In the genomic region with DNA sequence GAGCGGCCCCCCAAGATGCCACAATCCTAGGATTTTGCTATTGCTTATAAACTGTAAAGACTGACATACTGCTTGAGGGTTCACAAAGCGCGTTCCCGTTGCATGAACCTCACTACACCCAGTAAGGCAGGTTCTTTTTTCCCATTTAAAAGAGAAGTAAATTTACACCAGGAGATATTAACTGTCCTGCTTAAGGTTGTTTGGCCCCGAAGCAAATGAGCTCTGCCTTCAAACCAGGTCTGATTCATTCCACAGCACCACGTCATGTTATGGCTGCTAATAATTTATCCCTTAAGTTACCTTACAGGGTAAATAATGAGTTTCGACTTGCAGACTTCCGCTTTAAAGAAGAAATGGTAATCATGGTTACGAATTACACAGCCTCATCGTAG, we compare ENCODE assay signal across 8 cellular contexts. TPM values are rescaled to one million over a fixed set of nuclear protein-coding genes. Genes with fewer than 3 reads are reported as not detected.
DNase-seq lines count a peak whose midpoint lies in the region; ATAC-seq and TF ChIP-seq lines count a peak whose summit lies in the region.

No MANE protein-coding gene starts in this region.

- H3K4me3 ChIP-seq in HFF-Myc (replicated peaks; ENCODE audit: low read depth, low read length) (peak overlapping the region; percentile 89), SJCRH30 (peak overlapping the region; percentile 86), right lobe of liver (peak overlapping the region; percentile 86 to 94 (median 88))

- WGBS in right lobe of liver (ENCODE audit: insufficient coverage, low coverage, low lambda C conversion rate, missing lambda C conversion rate), result under 1% methylated on average over 10 of the region's 10 CpGs

- no peaks in the 10 kb centered on the region for H3K27me3 Mint-ChIP-seq in central memory CD8-positive, alpha-beta T cell

- H3K36me3 ChIP-seq in SJCRH30, result no peaks in the 10 kb centered on the region
- no peaks in the 10 kb centered on the region for H3K36me3 ChIP-seq in right lobe of liver

- 0 out of 2 replicates have a peak, but pooled peaks cover 3% of the 10 kb centered on the region for H3K4me1 ChIP-seq in SJCRH30
- peaks cover 0 to 27% (median 2%) of the 10 kb centered on the region in 4 donors for H3K4me1 ChIP-seq in right lobe of liver

- intact Hi-C loops in right lobe of liver (cut with DNase I), result no loop called here

- no peaks in the 10 kb centered on the region for H3K27me3 ChIP-seq in SJCRH30
- H3K27me3 ChIP-seq in right lobe of liver, result no peaks in the 10 kb centered on the region

- peak; percentile 45 for ATAC-seq in central memory CD8-positive, alpha-beta T cell (replicated peaks; ENCODE audit: extremely low read depth, poor library complexity, severe bottlenecking)
- peak; percentile 2 to 25 (median 7) for ATAC-seq in right lobe of liver

- peaks cover 36% of the 10 kb centered on the region for H3K4me1 Mint-ChIP-seq in central memory CD8-positive, alpha-beta T cell

- no peak for TF ChIP-seq POLR2A in right lobe of liver (IDR thresholded peaks at IDR 0.05)

- H3K27ac Mint-ChIP-seq in central memory CD8-positive, alpha-beta T cell (ENCODE audit: low read depth), result peak overlapping the region; percentile 85

- H3K4me3 Mint-ChIP-seq in central memory CD8-positive, alpha-beta T cell, result no peak overlapping the region

- H3K27ac ChIP-seq in SJCRH30 (no peak overlapping the region), right lobe of liver (peak overlapping the region; percentile 9 to 89 (median 79)), substantia nigra (ENCODE audit: low read depth, low read length, poor library complexity, severe bottlenecking) (peak overlapping the region; percentile 54)

- H3K36me3 Mint-ChIP-seq in central memory CD8-positive, alpha-beta T cell (ENCODE audit: insufficient read depth), result peaks cover 7% of the 10 kb centered on the region

- DNase-seq in ELR (ENCODE audit: low read depth) (peak; percentile 81), HFF-Myc (ENCODE audit: extremely low read depth, low read depth) (no peak), SJCRH30 (no peak), right lobe of liver (no peak), substantia nigra (lab: John Stamatoyannopoulos, UW) (peak in 1 of 49 donors; percentile 58), middle frontal gyrus (ENCODE audit: extremely low spot score, low spot score) (no peak), amniotic stem cell (lab: John Stamatoyannopoulos, UW) (no peak)
- no peak for DNase-seq in central memory CD8-positive, alpha-beta T cell (ENCODE audit: low spot score in 2 of 2)

- no peaks in the 10 kb centered on the region for H3K9me3 Mint-ChIP-seq in central memory CD8-positive, alpha-beta T cell

- H3K9me3 ChIP-seq in SJCRH30 (replicated peaks) (no peaks in the 10 kb centered on the region), right lobe of liver (no peaks in the 10 kb centered on the region)

- TF ChIP-seq CTCF in HFF-Myc (IDR thresholded peaks at IDR 0.05; ENCODE audit: low read depth, low read length, missing control alignments) (no peak), right lobe of liver (IDR thresholded peaks at IDR 0.05) (no peak)

RNA-seq across cellular contexts. Expression of a gene that starts 0.6 kb away (rescaled TPM):
- total RNA-seq in SJCRH30 (2014; rRNA removed; shearing (Covaris generic)), result 23.7 and 29.7 TPM in 2 replicates
- total RNA-seq in right lobe of liver, result 1 to 10 TPM; 4.0 to 8.7 (median 5.2) TPM

RNA-seq across cellular contexts. Expression of a gene that starts 1.2 kb away (rescaled TPM):
- total RNA-seq in SJCRH30 (2014; rRNA removed; shearing (Covaris generic)), result 25.4 and 26.2 TPM in 2 replicates
- total RNA-seq in right lobe of liver, result 1 to 10 TPM; 2.7 to 8.1 (median 4.4) TPM

RNA-seq across cellular contexts. Expression of a gene that starts 37.5 kb away (rescaled TPM):
- 162 and 171 TPM in 2 replicates for total RNA-seq in SJCRH30 (2014; rRNA removed; shearing (Covaris generic))
- 1 to 10 TPM; 1.3 to 2.9 (median 2.0) TPM for total RNA-seq in right lobe of liver

Comparison
In these comparisons a context has a peak if more than half of its experiments do, and no peak if none do; other contexts are left out.
1. RNA of a gene that starts 37.5 kb away (total RNA-seq): 162 to 171 TPM in SJCRH30; 1.3 to 2.9 TPM in right lobe of liver; every median in the first group is over 10 times any median in the second.
2. Peak in every context shown above with its lines, with median percentiles within 50 percentile points of each other: H3K4me3 ChIP-seq.